26 cellular contexts compared by ENCODE assay signal in genomic region chr22:39511226-39511625, GRCh38. TPM values are rescaled to one million over a fixed set of nuclear protein-coding genes. Genes with fewer than 3 reads are reported as not detected.
"Had no signal": no experiment of that assay in that cellular context is flagged by ENCODE, and none has a peak within 500 bp of the region (broad histone marks: within the 10 kb centered on the region; RNA-seq: fewer than 3 reads in every experiment).

No MANE protein-coding gene starts in this region.

- H3K27ac Mint-ChIP-seq: mesothelial cell of epicardium; naive B cell; natural killer cell; stimulated activated memory B cell treated with anti-CD40 and anti-IgM and Interleukin-4, amounts not matched to agents 10 μg/mL and 1 μg/mL and 100 μg/mL, for 72 hours; stimulated activated naive CD8-positive, alpha-beta T cell treated with anti-CD3 and anti-CD28 coated beads, Interleukin-15, Interleukin-2, amounts not matched to agents 100 ng/mL and 50 ng/mL, for 24 hours; type B pancreatic cell had no signal

- H3K4me1 ChIP-seq: lower lobe of right lung, parathyroid adenoma, right lobe of liver, tibial artery, uterus had no signal

- H3K4me1 Mint-ChIP-seq: mesothelial cell of epicardium had no signal

- H3K27me3 ChIP-seq: left lung, right lobe of liver, suprapubic skin, tibial artery, uterus had no signal

- H3K4me3 ChIP-seq: left lung, lower lobe of right lung, psoas muscle, right lobe of liver, smooth muscle cell, suprapubic skin, thoracic aorta, tibial artery, uterus had no signal

- FAIRE-seq: keratinocyte had no signal

- H3K9me3 ChIP-seq: left lung, lower lobe of right lung, psoas muscle, right lobe of liver, suprapubic skin, thoracic aorta, tibial artery, uterus had no signal

- H3K36me3 ChIP-seq: uterus had no signal

- H3K9ac ChIP-seq: parathyroid adenoma had no signal

- H3K4me2 ChIP-seq: smooth muscle cell had no signal

- H3K4me3 Mint-ChIP-seq: mesothelial cell of epicardium; natural killer cell; stimulated activated memory B cell treated with anti-CD40 and anti-IgM and Interleukin-4, amounts not matched to agents 10 μg/mL and 1 μg/mL and 100 μg/mL, for 72 hours; stimulated activated naive CD8-positive, alpha-beta T cell treated with anti-CD3 and anti-CD28 coated beads, Interleukin-15, Interleukin-2, amounts not matched to agents 100 ng/mL and 50 ng/mL, for 24 hours; type B pancreatic cell had no signal

- H3K9me3 Mint-ChIP-seq: mesothelial cell of epicardium; naive B cell; natural killer cell; stimulated activated memory B cell treated with anti-CD40 and anti-IgM and Interleukin-4, amounts not matched to agents 10 μg/mL and 1 μg/mL and 100 μg/mL, for 72 hours; stimulated activated naive CD8-positive, alpha-beta T cell treated with anti-CD3 and anti-CD28 coated beads, Interleukin-15, Interleukin-2, amounts not matched to agents 100 ng/mL and 50 ng/mL, for 24 hours; type B pancreatic cell had no signal

- H2AFZ ChIP-seq: parathyroid adenoma had no signal

- H3K27me3 Mint-ChIP-seq: naive B cell; stimulated activated memory B cell treated with anti-CD40 and anti-IgM and Interleukin-4, amounts not matched to agents 10 μg/mL and 1 μg/mL and 100 μg/mL, for 72 hours; stimulated activated naive CD8-positive, alpha-beta T cell treated with anti-CD3 and anti-CD28 coated beads, Interleukin-15, Interleukin-2, amounts not matched to agents 100 ng/mL and 50 ng/mL, for 24 hours; type B pancreatic cell had no signal

- DNase-seq: hippocampal formation; left colon; lower lobe of right lung; mammary epithelial cell; mesendoderm; naive B cell; natural killer cell; stimulated activated CD4-positive, alpha-beta T cell treated with anti-CD3 and anti-CD28 coated beads, Interleukin-1b, Interleukin-23, amount 100 ng/mL, for 48 hours; stimulated activated CD4-positive, alpha-beta T cell treated with anti-CD3 and anti-CD28 coated beads, Interleukin-2, amount 100 ng/mL, for 48 hours; stimulated activated CD4-positive, alpha-beta T cell treated with anti-CD3 and anti-CD28 coated beads, Interleukin-4, amount 100 ng/mL, for 4 hours; stimulated activated CD8-positive, alpha-beta memory T cell treated with anti-CD3 and anti-CD28 coated beads, Interleukin-4, amount 100 ng/mL, for 48 hours; tibial artery had no signal

- H3K27ac ChIP-seq: left lung, lower lobe of right lung, parathyroid adenoma, psoas muscle, right lobe of liver, suprapubic skin, thoracic aorta, tibial artery, uterus had no signal

RNA-seq across cellular contexts. Expression of gene MGAT3, which starts 54.4 kb away (rescaled TPM):
- polyA plus RNA-seq: keratinocyte, mammary epithelial cell had no signal

RNA-seq across cellular contexts. Expression of gene CACNA1I, which starts 59.3 kb away (rescaled TPM):
- total RNA-seq: skeletal muscle tissue, smooth muscle cell had no signal
- polyA plus RNA-seq: keratinocyte, smooth muscle cell had no signal
